ENCODE assay signal across 12 cellular contexts in genomic region chr7:47485640-47486435, GRCh38.
DNase-seq lines count a peak whose midpoint lies in the region; ATAC-seq and TF ChIP-seq lines count a peak whose summit lies in the region.
"Had no signal": no experiment of that assay in that cellular context is flagged by ENCODE, and none has a peak within 500 bp of the region (broad histone marks: within the 10 kb centered on the region; RNA-seq: fewer than 3 reads in every experiment).

No MANE protein-coding gene starts in this region.

- TF ChIP-seq CTCF in Calu3 (IDR thresholded peaks at IDR 0.05; ENCODE audit: unreplicated experiment) (no peak), heart right ventricle (IDR thresholded peaks at IDR 0.05) (no peak), progenitor cell of endocrine pancreas (IDR thresholded peaks at IDR 0.05; ENCODE audit: unreplicated experiment) (no peak)

- H3K9me3 ChIP-seq in heart right ventricle: no peaks in the 10 kb centered on the region
- no peaks in the 10 kb centered on the region for H3K9me3 ChIP-seq in Karpas-422 (ENCODE audit: low read length)

- H3K36me3 Mint-ChIP-seq in Calu3 (ENCODE audit: insufficient read depth, unreplicated experiment) (peaks cover 19% of the 10 kb centered on the region), progenitor cell of endocrine pancreas (ENCODE audit: insufficient read depth) (peaks cover 3% of the 10 kb centered on the region)

- no peak overlapping the region for H3K4me2 ChIP-seq in Karpas-422 (ENCODE audit: low read depth, low read length, poor library complexity, severe bottlenecking)

- H3K9me2 ChIP-seq in Karpas-422 (replicated peaks; ENCODE audit: insufficient read depth, low read length): no peaks in the 10 kb centered on the region

- peaks cover 94% of the 10 kb centered on the region for H3K79me2 ChIP-seq in Karpas-422 (ENCODE audit: low read length)

- H2AFZ ChIP-seq in Karpas-422 (ENCODE audit: low read length): no peak overlapping the region

- no peak overlapping the region for H3K9ac ChIP-seq in Karpas-422 (ENCODE audit: low read length)

- H3K9me3 Mint-ChIP-seq in Calu3 (ENCODE audit: low read depth, unreplicated experiment) (no peaks in the 10 kb centered on the region), progenitor cell of endocrine pancreas (ENCODE audit: low read depth) (no peaks in the 10 kb centered on the region)

- no peak overlapping the region for H3K4me3 ChIP-seq in heart right ventricle
- no peak overlapping the region for H3K4me3 ChIP-seq in Karpas-422 (ENCODE audit: low read length)

- H3K27ac Mint-ChIP-seq in Calu3 (ENCODE audit: unreplicated experiment) (peak overlapping the region; percentile 7), progenitor cell of endocrine pancreas (peak overlapping the region; percentile 30)

- H4K20me1 ChIP-seq in Karpas-422 (ENCODE audit: insufficient read depth, low read depth, low read length): no peaks in the 10 kb centered on the region; the same call in 1 of the 2 replicates

- ATAC-seq in heart right ventricle (peak; percentile 3 to 85 (median 32)), GM21737 (IDR thresholded peaks at IDR 0.05; ENCODE audit: unreplicated experiment) (no peak), GM21381 (IDR thresholded peaks at IDR 0.05; ENCODE audit: unreplicated experiment) (no peak)

- DNase-seq in Calu3 (peak; percentile 75), NCI-H774 (lab: John Stamatoyannopoulos, UW) (peak; percentile 63), heart right ventricle (peak in 1 of 2 donors; percentile 50), progenitor cell of endocrine pancreas (ENCODE audit: low spot score, unreplicated experiment) (no peak), NCI-H1092 (lab: John Stamatoyannopoulos, UW) (no peak), Karpas-422 (no peak)
- DNase-seq: brain microvascular endothelial cell; NCI-H187; stimulated activated CD4-positive, alpha-beta T cell treated with anti-CD3 and anti-CD28 coated beads, Interleukin-15, amount 100 ng/mL, for 24 hours; SW 1271 had no signal

- H3K36me3 ChIP-seq in heart right ventricle: no peaks in the 10 kb centered on the region
- H3K36me3 ChIP-seq in Karpas-422 (ENCODE audit: insufficient read depth, low read length): no peaks in the 10 kb centered on the region; the same call in 1 of the 2 replicates
- H3K36me3 ChIP-seq: brain microvascular endothelial cell had no signal

- H3K4me1 Mint-ChIP-seq in Calu3 (ENCODE audit: low read depth, unreplicated experiment) (peaks cover 59% of the 10 kb centered on the region), progenitor cell of endocrine pancreas (ENCODE audit: low read depth) (peaks cover 72% of the 10 kb centered on the region)

- H3K27me3 Mint-ChIP-seq in Calu3 (ENCODE audit: unreplicated experiment) (no peaks in the 10 kb centered on the region), progenitor cell of endocrine pancreas (no peaks in the 10 kb centered on the region)

- H3K4me1 ChIP-seq in heart right ventricle: peaks cover 26 to 74% (median 61%) of the 10 kb centered on the region in 9 donors
- H3K4me1 ChIP-seq in Karpas-422 (ENCODE audit: low read length): peaks cover 48% of the 10 kb centered on the region

- no TSS peak for BruUV-seq in Calu3 (replicated peaks; lab: Mats Ljungman, UMichigan)

- peak overlapping the region; percentile 1 for H3K4me3 Mint-ChIP-seq in Calu3 (ENCODE audit: low read depth, unreplicated experiment)
- no peak overlapping the region for H3K4me3 Mint-ChIP-seq in progenitor cell of endocrine pancreas (ENCODE audit: low read depth)

- peak overlapping the region in 9 of 10 donors; percentile 53 to 86 (median 67) for H3K27ac ChIP-seq in heart right ventricle
- no peak overlapping the region for H3K27ac ChIP-seq in Karpas-422 (ENCODE audit: low read length)
- H3K27ac ChIP-seq: brain microvascular endothelial cell had no signal

- CTCF ChIA-PET in Calu3 (lab: Charles Lee): interaction anchor here (0.6 to 1.4 kb wide), 3 partner anchors 9 to 15 kb away, joined by 3 to 6 read pairs (median 3); no protein-coding TSS in a partner anchor

- intact Hi-C loops in Calu3 (cut with micrococcal nuclease; ENCODE audit: unreplicated experiment): no loop called here
- intact Hi-C loops in heart right ventricle (cut with DNase I): no loop called here

- H3K27me3 ChIP-seq in heart right ventricle (no peaks in the 10 kb centered on the region), Karpas-422 (ENCODE audit: low read length) (no peaks in the 10 kb centered on the region)
- H3K27me3 ChIP-seq: brain microvascular endothelial cell had no signal

- WGBS in heart right ventricle, 2 donors: 72 to 78% methylated on average over 9 of the region's 9 CpGs

Comparison
In these comparisons a context has a peak if more than half of its experiments do, and no peak if none do; other contexts are left out.
1. DNase-seq: peak in Calu3 (single experiment) and NCI-H774 (single experiment); none in progenitor cell of endocrine pancreas (single experiment), NCI-H1092 (single experiment) and Karpas-422 (single experiment).
2. ATAC-seq: peak in heart right ventricle (8 of 8); none in GM21737 (single experiment) and GM21381 (single experiment).